ENCODE assay signal across 24 cellular contexts in the genomic region with DNA sequence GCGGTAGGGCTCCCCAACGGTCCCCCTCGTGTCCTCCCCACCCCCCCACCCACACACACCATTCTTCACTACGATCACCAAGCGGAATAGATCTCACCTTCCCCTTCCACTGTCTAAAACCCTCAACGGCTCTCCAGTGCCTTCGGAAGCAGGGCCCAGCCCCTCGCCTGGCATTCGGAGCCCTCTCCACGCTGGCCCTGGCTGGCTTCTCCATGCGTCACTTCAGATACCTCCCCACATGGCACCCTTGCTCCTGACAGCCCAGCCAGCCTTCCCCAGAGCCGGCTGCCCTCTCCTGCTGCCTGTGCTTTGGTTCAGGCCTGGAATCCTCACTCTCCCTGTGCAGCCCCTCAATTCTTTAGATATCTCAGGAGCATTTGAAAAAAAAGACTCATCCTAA.
DNase-seq lines count a peak whose midpoint lies in the region; ATAC-seq, FAIRE-seq and TF ChIP-seq lines count a peak whose summit lies in the region.
"Had no signal": no experiment of that assay in that cellular context is flagged by ENCODE, and none has a peak within 500 bp of the region (broad histone marks: within the 10 kb centered on the region; RNA-seq: fewer than 3 reads in every experiment).

No MANE protein-coding gene starts in this region.

- H3K27ac Mint-ChIP-seq in WTC11 (peak overlapping the region; percentile 51), progenitor cell of endocrine pancreas (peak overlapping the region; percentile 64)
- H3K27ac Mint-ChIP-seq: CD4-positive, alpha-beta memory T cell had no signal

- H3K9me3 ChIP-seq in HepG2 (ENCODE audit: low read length) = no peaks in the 10 kb centered on the region
- H3K9me3 ChIP-seq: BLaER1, Caco-2 had no signal

- H3K36me3 Mint-ChIP-seq in WTC11 = no peaks in the 10 kb centered on the region
- no peaks in the 10 kb centered on the region for H3K36me3 Mint-ChIP-seq in progenitor cell of endocrine pancreas (ENCODE audit: insufficient read depth)
- H3K36me3 Mint-ChIP-seq: CD4-positive, alpha-beta memory T cell had no signal

- TF ChIP-seq RAD21 in HepG2 (CRISPR knock-in tag; IDR thresholded peaks at IDR 0.05) = no peak

- H3K27me3 ChIP-seq in HepG2 (ENCODE audit: control insufficient read depth in 1 of 2, insufficient read depth in 2 of 2, low read length in 2 of 2) = 0 out of 5 replicates have a peak, but pooled peaks cover 0 to 6% of the 10 kb centered on the region in 2 experiments
- H3K27me3 ChIP-seq: BLaER1, SJSA1 had no signal

- FAIRE-seq in HepG2 (lab: Jason Lieb, UNC) = no peak
- FAIRE-seq: GM12892, GM18507 had no signal

- no peaks in the 10 kb centered on the region for H3K36me3 ChIP-seq in HepG2 (replicated peaks in 1 of 2; ENCODE audit: control insufficient read depth in 1 of 2, insufficient read depth in 2 of 2, low read length in 2 of 2)
- H3K36me3 ChIP-seq: BLaER1, SJSA1 had no signal

- no peaks in the 10 kb centered on the region for H3K9me3 Mint-ChIP-seq in WTC11
- H3K9me3 Mint-ChIP-seq in progenitor cell of endocrine pancreas (ENCODE audit: low read depth) = no peaks in the 10 kb centered on the region

- H3K27me3 Mint-ChIP-seq in WTC11 (ENCODE audit: low read depth) (no peaks in the 10 kb centered on the region), progenitor cell of endocrine pancreas (no peaks in the 10 kb centered on the region)

- peak overlapping the region; percentile 79 for H3K4me2 ChIP-seq in HepG2 (ENCODE audit: low read depth, low read length)
- H3K4me2 ChIP-seq: BLaER1 had no signal

- TF ChIP-seq CTCF in WTC11 (IDR thresholded peaks at IDR 0.05) (no peak), HepG2 (CRISPR knock-in tag; IDR thresholded peaks at IDR 0.05) (no peak), progenitor cell of endocrine pancreas (IDR thresholded peaks at IDR 0.05; ENCODE audit: unreplicated experiment) (no peak)

- WGBS in HepG2 (ENCODE audit: low lambda C conversion rate) = 61% methylated on average over 12 of the region's 12 CpGs

- CTCF ChIA-PET in WTC11 (lab: Charles Lee) (no interaction called here), HepG2 (lab: Yijun Ruan, JAX; ENCODE audit: low intra/inter-chr PET ratio, low total read pairs) (no interaction called here)

- H3K4me1 Mint-ChIP-seq in WTC11 (peaks cover 61% of the 10 kb centered on the region), progenitor cell of endocrine pancreas (ENCODE audit: low read depth) (no peaks in the 10 kb centered on the region)
- H3K4me1 Mint-ChIP-seq: CD4-positive, alpha-beta memory T cell had no signal

- H3K79me2 ChIP-seq in HepG2 (ENCODE audit: insufficient read depth, low read length) = no peaks in the 10 kb centered on the region

- TF ChIP-seq EP300 in HepG2 (IDR thresholded peaks at IDR 0.05; ENCODE audit: low read depth in 2 of 2, low read length in 2 of 2) = no peak
- TF ChIP-seq EP300 in HepG2 (CRISPR knock-in tag; IDR thresholded peaks at IDR 0.05; ENCODE audit: borderline replicate concordance) = no peak

- in situ Hi-C loops in HepG2 (cut with HindIII; ENCODE audit: extremely low pct_ligation_motif_present, low pct_unique_long_range_greater_than_20kb) = no loop called here

- no TSS peak for BruUV-seq in HepG2 (replicated peaks; lab: Mats Ljungman, UMichigan)

- no peak for ATAC-seq in Right ventricle myocardium inferior
- ATAC-seq in left cardiac atrium = no peak
- ATAC-seq in WTC11 = peak; percentile 13
- peak; percentile 23 for ATAC-seq in HepG2
- no peak for ATAC-seq in SK-N-SH treated with all-trans-retinoic acid at 6 μM for 48 hours

- peak overlapping the region; percentile 71 for H3K27ac ChIP-seq in HepG2 (ENCODE audit: extremely low read length, insufficient read depth, low read length)
- H3K27ac ChIP-seq: 22Rv1, BLaER1, SJSA1 had no signal

- H4K20me1 ChIP-seq in HepG2 (ENCODE audit: insufficient read depth, low read length) = no peaks in the 10 kb centered on the region
- H4K20me1 ChIP-seq: BLaER1 had no signal

- peak overlapping the region; percentile 13 to 65 (median 56); a peak in 4 of 6 replicates for H3K4me3 ChIP-seq in HepG2 (replicated peaks in 1 of 3; ENCODE audit: insufficient read depth in 1 of 3, low read depth in 2 of 3, low read length in 3 of 3)
- H3K4me3 ChIP-seq: BLaER1, SJSA1 had no signal

- peak overlapping the region; percentile 47 for H3K9ac ChIP-seq in HepG2 (ENCODE audit: insufficient read depth, low read depth, low read length)
- H3K9ac ChIP-seq: BLaER1 had no signal

- TF ChIP-seq POLR2A in HepG2 (IDR thresholded peaks at IDR 0.05; ENCODE audit: insufficient read depth in 1 of 2, low read depth in 2 of 2, low read length in 2 of 2) = no peak

- DNase-seq in Right ventricle myocardium inferior (ENCODE audit: missing footprints) (peak; percentile 54), left cardiac atrium (no peak), WTC11 (ENCODE audit: low spot score) (no peak), HepG2 (ENCODE audit: low spot score) (no peak), progenitor cell of endocrine pancreas (ENCODE audit: low spot score, unreplicated experiment) (no peak), D341Med (ENCODE audit: low spot score) (no peak), NCI-H510A (lab: John Stamatoyannopoulos, UW) (no peak)
- DNase-seq: ACHN; CD4-positive, alpha-beta memory T cell; GOT3; KG1; NCI-H1092 treated with DMSO at 0.1 percent for 48 hours; NCI-H1436 treated with DMSO at 0.1 percent for 48 hours; NCI-H2029; NCI-H2227 treated with DMSO at 0.1 percent for 48 hours; NCI-H510A treated with DMSO at 0.1 percent for 48 hours; NCI-H748 treated with DMSO at 0.1 percent for 48 hours had no signal

- H3K4me1 ChIP-seq in HepG2 (ENCODE audit: insufficient read depth, low read length) = peaks cover 53% of the 10 kb centered on the region
- H3K4me1 ChIP-seq: Caco-2, SJSA1 had no signal

- no peak overlapping the region for H2AFZ ChIP-seq in HepG2 (ENCODE audit: low read length)

- intact Hi-C loops in Right ventricle myocardium inferior (cut with DNase I) (no loop called here), left cardiac atrium (cut with DNase I) (no loop called here), HepG2 (cut with micrococcal nuclease; ENCODE audit: unreplicated experiment) (no loop called here)

- H3K4me3 Mint-ChIP-seq in WTC11 (no peak overlapping the region), progenitor cell of endocrine pancreas (ENCODE audit: low read depth) (no peak overlapping the region)
- H3K4me3 Mint-ChIP-seq: CD4-positive, alpha-beta memory T cell had no signal

- POLR2A ChIA-PET in WTC11 (lab: Charles Lee) (no interaction called here), HepG2 (lab: Yijun Ruan, JAX) (no interaction called here)

TF ChIP-seq in WTC11, 78 proteins besides CTCF, POLR2A, EP300 and RAD21 (continues in another document):
- TF ChIP-seq ZNF138 (CRISPR knock-in tag; conservative IDR thresholded peaks at IDR 0.05) = no peak
- no peak for TF ChIP-seq HMGA2 (CRISPR knock-in tag; IDR thresholded peaks at IDR 0.05)
- TF ChIP-seq, protein P1, sequence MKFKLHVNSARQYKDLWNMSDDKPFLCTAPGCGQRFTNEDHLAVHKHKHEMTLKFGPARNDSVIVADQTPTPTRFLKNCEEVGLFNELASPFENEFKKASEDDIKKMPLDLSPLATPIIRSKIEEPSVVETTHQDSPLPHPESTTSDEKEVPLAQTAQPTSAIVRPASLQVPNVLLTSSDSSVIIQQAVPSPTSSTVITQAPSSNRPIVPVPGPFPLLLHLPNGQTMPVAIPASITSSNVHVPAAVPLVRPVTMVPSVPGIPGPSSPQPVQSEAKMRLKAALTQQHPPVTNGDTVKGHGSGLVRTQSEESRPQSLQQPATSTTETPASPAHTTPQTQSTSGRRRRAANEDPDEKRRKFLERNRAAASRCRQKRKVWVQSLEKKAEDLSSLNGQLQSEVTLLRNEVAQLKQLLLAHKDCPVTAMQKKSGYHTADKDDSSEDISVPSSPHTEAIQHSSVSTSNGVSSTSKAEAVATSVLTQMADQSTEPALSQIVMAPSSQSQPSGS (CRISPR knock-in tag; IDR thresholded peaks at IDR 0.05; ENCODE audit: borderline replicate concordance, low read depth) = no peak

TF ChIP-seq in HepG2, 621 proteins besides CTCF, POLR2A, EP300 and RAD21:
- no peak for TF ChIP-seq ZNF251 (CRISPR knock-in tag; IDR thresholded peaks at IDR 0.05)
- TF ChIP-seq, protein P2, sequence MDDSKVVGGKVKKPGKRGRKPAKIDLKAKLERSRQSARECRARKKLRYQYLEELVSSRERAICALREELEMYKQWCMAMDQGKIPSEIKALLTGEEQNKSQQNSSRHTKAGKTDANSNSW (CRISPR knock-in tag; IDR thresholded peaks at IDR 0.05; ENCODE audit: borderline replicate concordance) = 0 out of 2 replicates have a peak, but pooled peaks have one; percentile 30
- TF ChIP-seq ZNF446 (CRISPR knock-in tag; IDR thresholded peaks at IDR 0.05) = 0 out of 2 replicates have a peak, but pooled peaks have one; percentile 30
- no peak for TF ChIP-seq ZMYM3 (CRISPR knock-in tag; IDR thresholded peaks at IDR 0.05)

TF ChIP-seq in SK-N-SH treated with all-trans-retinoic acid at 6 μM for 48 hours, 23 proteins besides CTCF, POLR2A, EP300 and RAD21 (continues in another document):
- TF ChIP-seq ZNF565 (CRISPR knock-in tag; conservative IDR thresholded peaks at IDR 0.05; ENCODE audit: low read depth) = no peak
- no peak for TF ChIP-seq ESRRG (CRISPR knock-in tag; IDR thresholded peaks at IDR 0.05)
- TF ChIP-seq OSR1 (CRISPR knock-in tag; IDR thresholded peaks at IDR 0.05) = no peak
- no peak for TF ChIP-seq ISL1 (CRISPR knock-in tag; IDR thresholded peaks at IDR 0.05)
- no peak for TF ChIP-seq PPARA (CRISPR knock-in tag; IDR thresholded peaks at IDR 0.05; ENCODE audit: borderline replicate concordance)
- no peak for TF ChIP-seq TCF4 (CRISPR knock-in tag; IDR thresholded peaks at IDR 0.05; ENCODE audit: borderline replicate concordance)

Comparison
In these comparisons a context has a peak if more than half of its experiments do, and no peak if none do; other contexts are left out.
1. ATAC-seq: peak in WTC11 (single experiment) and HepG2 (single experiment); none in Right ventricle myocardium inferior (single experiment), left cardiac atrium (0 of 2) and SK-N-SH treated with all-trans-retinoic acid at 6 μM for 48 hours (single experiment).